3 cellular contexts compared by ENCODE assay signal in the genomic region with DNA sequence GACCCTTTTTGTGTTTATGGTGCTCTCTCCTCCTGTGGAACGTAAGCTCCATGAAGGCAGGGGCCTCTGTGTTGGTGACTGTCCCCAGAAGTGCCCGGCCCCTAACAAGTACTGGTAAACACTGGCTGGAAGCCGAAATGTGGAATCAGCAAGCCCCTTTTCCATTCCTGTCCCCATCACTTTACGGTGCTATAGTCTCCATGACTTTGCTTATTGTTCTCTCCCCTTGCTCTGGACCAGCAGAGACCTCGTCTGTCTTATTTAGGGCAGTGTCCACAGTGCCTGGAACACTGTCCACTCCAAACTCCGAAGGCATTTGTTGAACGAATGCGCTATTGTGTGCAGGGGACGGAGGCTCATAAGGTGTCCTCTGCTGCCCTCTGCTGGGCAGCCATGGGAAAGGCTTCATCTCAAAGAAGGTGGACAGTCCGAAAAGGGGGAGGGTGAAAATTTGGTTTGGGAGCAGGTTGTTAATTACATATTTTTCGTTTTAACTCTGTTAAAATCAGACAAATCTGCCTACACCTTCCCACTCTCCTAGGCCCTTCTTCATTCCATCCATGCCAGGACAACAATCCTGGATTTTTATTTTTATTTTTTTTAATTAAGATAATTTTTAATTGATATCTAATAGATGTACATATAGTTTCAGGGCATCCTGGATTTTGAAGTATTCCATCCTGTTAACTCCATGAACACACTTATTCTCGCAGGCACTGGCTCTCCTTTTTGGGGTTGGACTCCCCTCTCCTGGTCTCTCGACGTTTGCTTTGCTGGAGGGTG.
A peak's percentile ranks its signal among the peaks of the same experiment; 100 is the strongest.
TF ChIP-seq lines count a peak whose summit lies in the region.

No MANE protein-coding gene starts in this region.

TF ChIP-seq in GM12891, 5 proteins besides CTCF, POLR2A, EP300 and RAD21:
- TF ChIP-seq TAF1 (IDR thresholded peaks at IDR 0.05; ENCODE audit: low read depth, low read length) = no peak
- TF ChIP-seq POLR2AphosphoS5 (IDR thresholded peaks at IDR 0.05; ENCODE audit: low read depth, low read length) = no peak
- no peak for TF ChIP-seq PAX5 (IDR thresholded peaks at IDR 0.05; ENCODE audit: insufficient read depth, low read length, severe bottlenecking)
- no peak for TF ChIP-seq POU2F2 (IDR thresholded peaks at IDR 0.05; ENCODE audit: low read depth, low read length)
- TF ChIP-seq SPI1 (IDR thresholded peaks at IDR 0.05; ENCODE audit: low read depth, low read length) = no peak

TF ChIP-seq in IMR-90, 13 proteins besides CTCF, POLR2A, EP300 and RAD21:
- TF ChIP-seq, protein P1, sequence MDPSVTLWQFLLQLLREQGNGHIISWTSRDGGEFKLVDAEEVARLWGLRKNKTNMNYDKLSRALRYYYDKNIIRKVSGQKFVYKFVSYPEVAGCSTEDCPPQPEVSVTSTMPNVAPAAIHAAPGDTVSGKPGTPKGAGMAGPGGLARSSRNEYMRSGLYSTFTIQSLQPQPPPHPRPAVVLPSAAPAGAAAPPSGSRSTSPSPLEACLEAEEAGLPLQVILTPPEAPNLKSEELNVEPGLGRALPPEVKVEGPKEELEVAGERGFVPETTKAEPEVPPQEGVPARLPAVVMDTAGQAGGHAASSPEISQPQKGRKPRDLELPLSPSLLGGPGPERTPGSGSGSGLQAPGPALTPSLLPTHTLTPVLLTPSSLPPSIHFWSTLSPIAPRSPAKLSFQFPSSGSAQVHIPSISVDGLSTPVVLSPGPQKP (IDR thresholded peaks at IDR 0.05; ENCODE audit: borderline replicate concordance, low read depth, low read length) = no peak
- TF ChIP-seq SMC3 (IDR thresholded peaks at IDR 0.05; ENCODE audit: low read depth, low read length) (peak; percentile 86), MAZ (IDR thresholded peaks at IDR 0.05; ENCODE audit: borderline replicate concordance, low read depth, low read length) (peak; percentile 42; the same call in 1 of the 2 replicates)

TF ChIP-seq in neural cell, 6 proteins besides CTCF, POLR2A, EP300 and RAD21:
- peak; percentile 99 for TF ChIP-seq SMC3 (conservative IDR thresholded peaks at IDR 0.05; ENCODE audit: poor library complexity)
- TF ChIP-seq POLR2AphosphoS5 (IDR thresholded peaks at IDR 0.05) = no peak
